Comparison of ENCODE assay signal across 6 cellular contexts in genomic region chr2:85560403-85560726, GRCh38. TPM values are rescaled to one million over a fixed set of nuclear protein-coding genes. Genes with fewer than 3 reads are reported as not detected.
DNase-seq lines count a peak whose midpoint lies in the region; ATAC-seq and TF ChIP-seq lines count a peak whose summit lies in the region.
"Not testable (repeated sequence)": the region's sequence is repeated elsewhere in the genome, so short reads cannot be mapped to it uniquely, and the experiment has no call there.

No MANE protein-coding gene starts in this region.

- not testable (repeated sequence) for H3K9me3 Mint-ChIP-seq in CD8-positive, alpha-beta T cell; activated naive CD4-positive, alpha-beta T cell treated with anti-CD3 and anti-CD28 coated beads, Interleukin-2, amount 50 U/mL, for 72 hours; stimulated activated memory B cell treated with anti-CD40 and anti-IgM and Interleukin-4, amounts not matched to agents 10 μg/mL and 1 μg/mL and 100 μg/mL, for 72 hours

- 85% methylated on average over 12 of the region's 12 CpGs for WGBS in esophagus muscularis mucosa

- H3K9me3 ChIP-seq in CD8-positive, alpha-beta T cell (ENCODE audit: low read length); OCI-LY3 (ENCODE audit: insufficient read depth, low read length); esophagus muscularis mucosa; mononuclear cell (ENCODE audit: low read depth, low read length): not testable (repeated sequence)

- H3K9ac ChIP-seq in OCI-LY3 (ENCODE audit: low read length) = peak overlapping the region; percentile 78

- not testable (repeated sequence) for TF ChIP-seq CTCF in CD8-positive, alpha-beta T cell (IDR thresholded peaks at IDR 0.05); OCI-LY3 (IDR thresholded peaks at IDR 0.05; ENCODE audit: low read depth, low read length); esophagus muscularis mucosa (IDR thresholded peaks at IDR 0.05)

- peak overlapping the region; percentile 91 for H3K4me2 ChIP-seq in OCI-LY3 (ENCODE audit: low read length)

- POLR2A ChIA-PET in CD8-positive, alpha-beta T cell (lab: Charles Lee) = interaction anchor here (0.7 to 3.3 kb wide), 7 partner anchors 8 to 142 kb away, joined by 3 to 22 read pairs (median 4); partner anchors contain the start of genes MAT2A, SH2D6 and VAMP5

- H3K27ac ChIP-seq in CD8-positive, alpha-beta T cell (ENCODE audit: low read depth, low read length); OCI-LY3 (ENCODE audit: low read length); esophagus muscularis mucosa (replicated peaks in 1 of 4): not testable (repeated sequence)

- H3K27me3 ChIP-seq in CD8-positive, alpha-beta T cell (ENCODE audit: insufficient read depth, low read length); OCI-LY3 (ENCODE audit: low read depth, low read length); esophagus muscularis mucosa; mononuclear cell (ENCODE audit: insufficient read depth, low read length): not testable (repeated sequence)

- DNase-seq in CD8-positive, alpha-beta T cell; activated naive CD4-positive, alpha-beta T cell treated with anti-CD3 and anti-CD28 coated beads, Interleukin-2, amount 50 U/mL, for 72 hours (ENCODE audit: low spot score in 2 of 2); esophagus muscularis mucosa (ENCODE audit: extremely low spot score): not testable (repeated sequence)

- not testable (repeated sequence) for TF ChIP-seq EP300 in esophagus muscularis mucosa (IDR thresholded peaks at IDR 0.05)

- peaks cover 30% of the 10 kb centered on the region for H3K79me2 ChIP-seq in OCI-LY3 (ENCODE audit: low read length)

- not testable (repeated sequence) for TF ChIP-seq POLR2A in esophagus muscularis mucosa (IDR thresholded peaks at IDR 0.05; ENCODE audit: low read depth)

- intact Hi-C loops in CD8-positive, alpha-beta T cell (cut with DNase I, micrococcal nuclease) = loop anchor here (2.0 to 5.0 kb wide), 7 partner anchors 16 to 208 kb away; partner anchors contain the start of genes MAT2A (in 2 of the 2), ELMOD3 (in 1 of the 2), RETSAT (in 1 of the 2) and RNF181 (in 1 of the 2)
- intact Hi-C loops in esophagus muscularis mucosa (cut with DNase I) = loop anchor here (5.0 kb wide), 1 partner anchor 37 kb away; the partner anchor contains the start of gene RNF181

- not testable (repeated sequence) for H3K27me3 Mint-ChIP-seq in CD8-positive, alpha-beta T cell (ENCODE audit: low read depth); stimulated activated memory B cell treated with anti-CD40 and anti-IgM and Interleukin-4, amounts not matched to agents 10 μg/mL and 1 μg/mL and 100 μg/mL, for 72 hours

- not testable (repeated sequence) for H3K36me3 ChIP-seq in CD8-positive, alpha-beta T cell (ENCODE audit: insufficient read depth, low read length)
- peaks cover 13% of the 10 kb centered on the region for H3K36me3 ChIP-seq in OCI-LY3 (replicated peaks; ENCODE audit: low read depth, low read length)
- peaks cover 3 to 41% (median 21%) of the 10 kb centered on the region in 4 donors for H3K36me3 ChIP-seq in esophagus muscularis mucosa

- H3K4me1 ChIP-seq in CD8-positive, alpha-beta T cell (ENCODE audit: insufficient read depth, low read length) = not testable (repeated sequence)
- H3K4me1 ChIP-seq in OCI-LY3 (ENCODE audit: low read length) = peaks cover 25% of the 10 kb centered on the region
- H3K4me1 ChIP-seq in esophagus muscularis mucosa = peaks cover 19 to 33% (median 26%) of the 10 kb centered on the region in 4 donors
- peaks cover 37% of the 10 kb centered on the region for H3K4me1 ChIP-seq in mononuclear cell (ENCODE audit: insufficient read depth, low read length)

- H3K36me3 Mint-ChIP-seq in CD8-positive, alpha-beta T cell = peaks cover 38% of the 10 kb centered on the region
- not testable (repeated sequence) for H3K36me3 Mint-ChIP-seq in activated naive CD4-positive, alpha-beta T cell treated with anti-CD3 and anti-CD28 coated beads, Interleukin-2, amount 50 U/mL, for 72 hours
- H3K36me3 Mint-ChIP-seq in stimulated activated memory B cell treated with anti-CD40 and anti-IgM and Interleukin-4, amounts not matched to agents 10 μg/mL and 1 μg/mL and 100 μg/mL, for 72 hours = peaks cover 19% of the 10 kb centered on the region

- not testable (repeated sequence) for ATAC-seq in CD8-positive, alpha-beta T cell; activated naive CD4-positive, alpha-beta T cell treated with anti-CD3 and anti-CD28 coated beads, Interleukin-2, amount 50 U/mL, for 72 hours; stimulated activated memory B cell treated with anti-CD40 and anti-IgM and Interleukin-4, amounts not matched to agents 10 μg/mL and 1 μg/mL and 100 μg/mL, for 72 hours

- H3K4me1 Mint-ChIP-seq in CD8-positive, alpha-beta T cell (ENCODE audit: low read depth) = peaks cover 21% of the 10 kb centered on the region
- peaks cover 51% of the 10 kb centered on the region for H3K4me1 Mint-ChIP-seq in stimulated activated memory B cell treated with anti-CD40 and anti-IgM and Interleukin-4, amounts not matched to agents 10 μg/mL and 1 μg/mL and 100 μg/mL, for 72 hours

- peak overlapping the region; percentile 96 for H3K27ac Mint-ChIP-seq in CD8-positive, alpha-beta T cell
- H3K27ac Mint-ChIP-seq in activated naive CD4-positive, alpha-beta T cell treated with anti-CD3 and anti-CD28 coated beads, Interleukin-2, amount 50 U/mL, for 72 hours = peak overlapping the region; percentile 89 to 96
- peak overlapping the region; percentile 97 for H3K27ac Mint-ChIP-seq in stimulated activated memory B cell treated with anti-CD40 and anti-IgM and Interleukin-4, amounts not matched to agents 10 μg/mL and 1 μg/mL and 100 μg/mL, for 72 hours

- peak overlapping the region; percentile 82 for H3K4me3 ChIP-seq in CD8-positive, alpha-beta T cell (ENCODE audit: low read depth, low read length)
- H3K4me3 ChIP-seq in OCI-LY3 (ENCODE audit: low read length) (peak overlapping the region; percentile 94), esophagus muscularis mucosa (peak overlapping the region; percentile 70 to 93 (median 79)), mononuclear cell (ENCODE audit: low read length) (peak overlapping the region; percentile 57)

- H2AFZ ChIP-seq in OCI-LY3 (ENCODE audit: low read depth, low read length) = not testable (repeated sequence)

- CTCF ChIA-PET in CD8-positive, alpha-beta T cell (lab: Charles Lee) = interaction anchor here (0.8 to 3.3 kb wide), 8 partner anchors 9 to 636 kb away, joined by 3 to 30 read pairs (median 5); partner anchors contain the start of genes ELMOD3, RETSAT, RNF181 and SH2D6

- peak overlapping the region; percentile 94 for H3K4me3 Mint-ChIP-seq in CD8-positive, alpha-beta T cell
- peak overlapping the region; percentile 96 for H3K4me3 Mint-ChIP-seq in stimulated activated memory B cell treated with anti-CD40 and anti-IgM and Interleukin-4, amounts not matched to agents 10 μg/mL and 1 μg/mL and 100 μg/mL, for 72 hours

- H4K20me1 ChIP-seq in OCI-LY3 (ENCODE audit: insufficient read depth, low read length) = not testable (repeated sequence)

RNA-seq across cellular contexts. Expression of gene GGCX, which starts 0.9 kb away (rescaled TPM):
- 10 to 100 TPM; 20.7 to 24.0 TPM for total RNA-seq in CD8-positive, alpha-beta T cell
- 10 to 100 TPM; 21.2 to 21.5 TPM for total RNA-seq in activated naive CD4-positive, alpha-beta T cell treated with anti-CD3 and anti-CD28 coated beads, Interleukin-2, amount 50 U/mL, for 72 hours
- total RNA-seq in esophagus muscularis mucosa (10 to 100 TPM; 15.0 to 25.3 (median 19.5) TPM), mononuclear cell (11.0 TPM)

RNA-seq across cellular contexts. Expression of gene VAMP8, which starts 17.0 kb away (rescaled TPM):
- 10 to 100 TPM; 28.1 to 28.7 TPM for total RNA-seq in CD8-positive, alpha-beta T cell
- 100 to 1,000 TPM; 119 to 135 TPM for total RNA-seq in activated naive CD4-positive, alpha-beta T cell treated with anti-CD3 and anti-CD28 coated beads, Interleukin-2, amount 50 U/mL, for 72 hours
- total RNA-seq in esophagus muscularis mucosa (10 to 100 TPM in 2 of 4 donors, 1 to 10 TPM in 2; 4.8 to 15.6 (median 8.3) TPM), mononuclear cell (27.6 TPM)

RNA-seq across cellular contexts. Expression of gene MAT2A, which starts 21.4 kb away (rescaled TPM):
- total RNA-seq in CD8-positive, alpha-beta T cell = 100 to 1,000 TPM; 105 to 107 TPM
- total RNA-seq in activated naive CD4-positive, alpha-beta T cell treated with anti-CD3 and anti-CD28 coated beads, Interleukin-2, amount 50 U/mL, for 72 hours = 100 to 1,000 TPM; 271 to 281 TPM
- total RNA-seq in esophagus muscularis mucosa (100 to 1,000 TPM in 2 of 4 donors, 10 to 100 TPM in 2; 76.3 to 262 (median 102) TPM), mononuclear cell (67.0 TPM)

RNA-seq across cellular contexts. Expression of gene VAMP5, which starts 23.9 kb away (rescaled TPM):
- total RNA-seq in CD8-positive, alpha-beta T cell = 10 to 100 TPM; 22.7 to 23.9 TPM
- total RNA-seq in activated naive CD4-positive, alpha-beta T cell treated with anti-CD3 and anti-CD28 coated beads, Interleukin-2, amount 50 U/mL, for 72 hours = 10 to 100 TPM; 50.6 to 68.0 TPM
- 10 to 100 TPM; 35.6 to 50.7 (median 42.0) TPM for total RNA-seq in esophagus muscularis mucosa
- total RNA-seq in mononuclear cell = 8.9 TPM

RNA-seq across cellular contexts. Expression of gene RNF181, which starts 35.2 kb away (rescaled TPM):
- 10 to 100 TPM; 38.1 to 41.0 TPM for total RNA-seq in CD8-positive, alpha-beta T cell
- 100 to 1,000 TPM; 128 to 163 TPM for total RNA-seq in activated naive CD4-positive, alpha-beta T cell treated with anti-CD3 and anti-CD28 coated beads, Interleukin-2, amount 50 U/mL, for 72 hours
- total RNA-seq in esophagus muscularis mucosa (100 to 1,000 TPM; 133 to 142 (median 138) TPM), mononuclear cell (55.9 TPM)
